In genomic region chr7:73005356-73005692, GRCh38 we compare ENCODE assay signal across 8 cellular contexts. TPM values are rescaled to one million over a fixed set of nuclear protein-coding genes. Genes with fewer than 3 reads are reported as not detected.
A peak's percentile ranks its signal among the peaks of the same experiment; 100 is the strongest.
DNase-seq lines count a peak whose midpoint lies in the region; ATAC-seq, FAIRE-seq and TF ChIP-seq lines count a peak whose summit lies in the region.
"Not testable (repeated sequence)": the region's sequence is repeated elsewhere in the genome, so short reads cannot be mapped to it uniquely, and the experiment has no call there.

No MANE protein-coding gene starts in this region.

- not testable (repeated sequence) for FAIRE-seq in K562 (lab: Jason Lieb, UNC)

- H3K36me3 Mint-ChIP-seq in activated CD4-positive, alpha-beta T cell treated with anti-CD3 and anti-CD28 coated beads for 36 hours (ENCODE audit: low read depth): not testable (repeated sequence)

- H3K4me1 ChIP-seq in GM23248 (ENCODE audit: insufficient read depth); K562 (replicated peaks in 1 of 2; ENCODE audit: control insufficient read depth in 2 of 2, insufficient read depth in 2 of 2, low read length in 2 of 2); hepatocyte (ENCODE audit: insufficient read depth); parathyroid adenoma: not testable (repeated sequence)

- peaks cover 12% of the 10 kb centered on the region for H3K79me2 ChIP-seq in GM23248 (ENCODE audit: insufficient read depth)
- not testable (repeated sequence) for H3K79me2 ChIP-seq in K562 (ENCODE audit: control insufficient read depth, insufficient read depth, low read length); parathyroid adenoma
- H3K79me2 ChIP-seq in hepatocyte: peaks cover 10% of the 10 kb centered on the region

- CTCF ChIA-PET in activated CD4-positive, alpha-beta T cell treated with anti-CD3 and anti-CD28 coated beads for 36 hours (lab: Charles Lee); K562 (lab: Yijun Ruan, JAX; ENCODE audit: low intra/inter-chr PET ratio): not testable (repeated sequence)

- not testable (repeated sequence) for DNase-seq in GM23248; K562 (ENCODE audit: extremely low read depth in 1 of 4, low spot score in 3 of 4); hepatocyte (ENCODE audit: low spot score)
- peak; percentile 80 for DNase-seq in activated CD4-positive, alpha-beta T cell treated with anti-CD3 and anti-CD28 coated beads for 36 hours
- DNase-seq in stimulated activated CD8-positive, alpha-beta memory T cell treated with anti-CD3 and anti-CD28 coated beads, Interleukin-7, amount 100 ng/mL, for 48 hours (ENCODE audit: extremely low read depth in 1 of 2, low read depth in 1 of 2): peak; percentile 51 to 58

- not testable (repeated sequence) for H3K4me1 Mint-ChIP-seq in activated CD4-positive, alpha-beta T cell treated with anti-CD3 and anti-CD28 coated beads for 36 hours

- in situ Hi-C loops in GM23248 (cut with MboI): not testable (repeated sequence)
- in situ Hi-C loops in K562 (cut with MboI): loop anchor here (25.0 kb wide), 1 partner anchor 1882 kb away; no protein-coding TSS in a partner anchor

- not testable (repeated sequence) for H4K20me1 ChIP-seq in GM23248 (ENCODE audit: insufficient read depth); K562 (replicated peaks; ENCODE audit: control insufficient read depth, insufficient read depth, low read length); hepatocyte (ENCODE audit: insufficient read depth, poor library complexity, severe bottlenecking)

- not testable (repeated sequence) for TF ChIP-seq POLR2A in K562 (conservative IDR thresholded peaks at IDR 0.05)

- H3K27ac Mint-ChIP-seq in activated CD4-positive, alpha-beta T cell treated with anti-CD3 and anti-CD28 coated beads for 36 hours: peak overlapping the region; percentile 99

- POLR2A ChIA-PET in activated CD4-positive, alpha-beta T cell treated with anti-CD3 and anti-CD28 coated beads for 36 hours (lab: Charles Lee); K562 (lab: Yijun Ruan, JAX): not testable (repeated sequence)

- ATAC-seq in HG03521 (IDR thresholded peaks at IDR 0.05; ENCODE audit: unreplicated experiment) (peak; percentile 68), K562 (peak; percentile 93)
- ATAC-seq in activated CD4-positive, alpha-beta T cell treated with anti-CD3 and anti-CD28 coated beads for 36 hours: peak; percentile 85

- H3K27ac ChIP-seq in GM23248 (peak overlapping the region; percentile 83), K562 (ENCODE audit: extremely low read depth, low read depth, low read length) (peak overlapping the region; percentile 82), hepatocyte (peak overlapping the region; percentile 80), parathyroid adenoma (peak overlapping the region; percentile 77)

- H3K27me3 ChIP-seq in GM23248 (replicated peaks; ENCODE audit: insufficient read depth); K562 (ENCODE audit: control insufficient read depth in 2 of 2, insufficient read depth in 2 of 2, low read length in 2 of 2); hepatocyte; parathyroid adenoma (ENCODE audit: control insufficient read depth, insufficient read depth, low read length): not testable (repeated sequence)

- not testable (repeated sequence) for H3F3A ChIP-seq in GM23248 (ENCODE audit: insufficient read depth)

- not testable (repeated sequence) for H3K9me3 Mint-ChIP-seq in activated CD4-positive, alpha-beta T cell treated with anti-CD3 and anti-CD28 coated beads for 36 hours (ENCODE audit: low read depth)

- peak overlapping the region; percentile 95 for H3K4me3 Mint-ChIP-seq in activated CD4-positive, alpha-beta T cell treated with anti-CD3 and anti-CD28 coated beads for 36 hours

- H3K9me3 ChIP-seq in GM23248 (ENCODE audit: low read depth); K562 (replicated peaks; ENCODE audit: control insufficient read depth, insufficient read depth, low read depth, low read length); hepatocyte (ENCODE audit: low read depth); parathyroid adenoma (ENCODE audit: control insufficient read depth, low read length): not testable (repeated sequence)

- H3K9me1 ChIP-seq in K562 (ENCODE audit: control insufficient read depth, insufficient read depth, low read length): not testable (repeated sequence)

- not testable (repeated sequence) for TF ChIP-seq CTCF in K562 (IDR thresholded peaks at IDR 0.05 in 2 of 3, conservative IDR thresholded peaks at IDR 0.05 in 1 of 3; ENCODE audit: insufficient read depth in 2 of 3, low read depth in 1 of 3, low read length in 3 of 3); hepatocyte (IDR thresholded peaks at IDR 0.05; ENCODE audit: poor library complexity); parathyroid adenoma (IDR thresholded peaks at IDR 0.05)

- H2AFZ ChIP-seq in GM23248: peak overlapping the region; percentile 77; the same call in 1 of the 2 replicates
- H2AFZ ChIP-seq in K562 (ENCODE audit: low read depth, low read length): peak overlapping the region; percentile 88
- H2AFZ ChIP-seq in hepatocyte: peak overlapping the region; percentile 3
- H2AFZ ChIP-seq in parathyroid adenoma: peak overlapping the region; percentile 85

- H3K36me3 ChIP-seq in GM23248 (ENCODE audit: low read depth); K562 (ENCODE audit: control insufficient read depth, insufficient read depth, low read length); hepatocyte (replicated peaks; ENCODE audit: insufficient read depth, low read depth); parathyroid adenoma (ENCODE audit: control insufficient read depth, insufficient read depth, low read length): not testable (repeated sequence)

- 0% methylated on average over 17 to 22 of the region's 30 CpGs for WGBS in GM23248 (ENCODE audit: low coverage in 1 of 2, low lambda C conversion rate in 2 of 2, missing lambda C conversion rate in 2 of 2), 2 experiments
- 0% methylated on average over 14 of the region's 30 CpGs for WGBS in K562 (ENCODE audit: insufficient coverage, low coverage, missing lambda C conversion rate)
- WGBS in hepatocyte (ENCODE audit: low lambda C conversion rate, missing lambda C conversion rate): under 1% methylated on average over 24 of the region's 30 CpGs

- H3K9ac ChIP-seq in GM23248 (peak overlapping the region; percentile 81), K562 (ENCODE audit: insufficient read depth in 1 of 2, low read depth in 2 of 2, low read length in 2 of 2) (peak overlapping the region; percentile 62 to 90)
- H3K9ac ChIP-seq in parathyroid adenoma: not testable (repeated sequence)

- BruUV-seq in K562 (replicated peaks; lab: Mats Ljungman, UMichigan): TSS peak; percentile 94

- not testable (repeated sequence) for H3K4me2 ChIP-seq in GM23248 (ENCODE audit: unreplicated experiment)
- peak overlapping the region; percentile 58; the same call in 1 of the 2 replicates for H3K4me2 ChIP-seq in K562 (ENCODE audit: insufficient read depth, low read length)
- peak overlapping the region; percentile 22 for H3K4me2 ChIP-seq in hepatocyte
- H3K4me2 ChIP-seq in parathyroid adenoma (ENCODE audit: low read length): peak overlapping the region; percentile 47

- intact Hi-C loops in activated CD4-positive, alpha-beta T cell treated with anti-CD3 and anti-CD28 coated beads for 36 hours (cut with DNase I, micrococcal nuclease); K562 (cut with micrococcal nuclease): not testable (repeated sequence)

- TF ChIP-seq EP300 in K562 (IDR thresholded peaks at IDR 0.05; ENCODE audit: low read length): not testable (repeated sequence)

- not testable (repeated sequence) for H3K9me2 ChIP-seq in GM23248 (ENCODE audit: insufficient read depth); hepatocyte (replicated peaks; ENCODE audit: insufficient read depth)

- TF ChIP-seq RAD21 in K562 (CRISPR knock-in tag; conservative IDR thresholded peaks at IDR 0.05 in 1 of 2, IDR thresholded peaks at IDR 0.05 in 1 of 2): not testable (repeated sequence)

- not testable (repeated sequence) for H3K27me3 Mint-ChIP-seq in activated CD4-positive, alpha-beta T cell treated with anti-CD3 and anti-CD28 coated beads for 36 hours

- H3K4me3 ChIP-seq in GM08714 (ENCODE audit: low read length) (peak overlapping the region; percentile 51; the same call in 1 of the 2 replicates), GM23248 (peak overlapping the region; percentile 74), K562 (peak overlapping the region; percentile 53), hepatocyte (peak overlapping the region; percentile 28), parathyroid adenoma (ENCODE audit: low read depth, low read length) (peak overlapping the region; percentile 78)

RNA-seq across cellular contexts. Expression of gene SPDYE8, which starts 24.2 kb away (rescaled TPM):
- not detected in 2 replicates for total RNA-seq in GM23248 (2014; rRNA removed; shearing (Covaris generic))
- polyA plus RNA-seq in GM23248 (2016; fragmentation: Nextera tagmentation; extraction: Ambion mirVana): 0.14 and 0.27 TPM in 2 replicates
- total RNA-seq in activated CD4-positive, alpha-beta T cell treated with anti-CD3 and anti-CD28 coated beads for 36 hours: not detected
- total RNA-seq in K562 (2011; cell fraction: chromatin; rRNA removed; ENCODE audit: low replicate concordance): not detected in 2 replicates
- not detected in 2 replicates for total RNA-seq in K562 (2011; cell fraction: nucleolus; rRNA removed)
- not detected in 2 replicates for total RNA-seq in K562 (2011; cell fraction: nucleoplasm; rRNA removed)
- total RNA-seq in K562 (2014; rRNA removed): not detected in 2 replicates
- total RNA-seq in K562 (2014; rRNA removed; fragmentation: Illumina TruSeq; extraction: Trizol): not detected in 2 replicates
- total RNA-seq in K562 (2015; rRNA removed; fragmentation: Illumina TruSeq; extraction: Trizol): not detected in 2 replicates
- total RNA-seq in K562 (2021): not detected in 2 replicates
- not detected in 2 replicates for polyA plus RNA-seq in K562 (2011; rRNA removed)
- not detected in 2 replicates for polyA plus RNA-seq in K562 (2011; cell fraction: cytosol; rRNA removed)
- not detected in 2 replicates for polyA plus RNA-seq in K562 (2011; cell fraction: nucleus; rRNA removed)
- 0.09 and 0.15 TPM in 2 replicates for polyA plus RNA-seq in K562 (2012)
- not detected in 2 replicates for polyA plus RNA-seq in K562 (2014; fragmentation: Illumina TruSeq; extraction: Trizol)
- polyA plus RNA-seq in K562 (2014; fragmentation: Nextera tagmentation; extraction: Ambion mirVana): under 1 TPM; 0.03 to 0.10 TPM
- polyA plus RNA-seq in K562 (2014; rRNA removed): not detected in 2 replicates
- not detected in 2 replicates for polyA minus RNA-seq in K562 (2011; rRNA and poly(A)+ RNA removed)
- not detected in 2 replicates for polyA minus RNA-seq in K562 (2011; cell fraction: cytosol; rRNA and poly(A)+ RNA removed)
- not detected in 2 replicates for polyA minus RNA-seq in K562 (2011; cell fraction: nucleus; rRNA and poly(A)+ RNA removed)
- 0.07 TPM in 1 of 2 replicates, not detected in the other for total RNA-seq in hepatocyte
- 0.17 and 0.19 TPM in 2 replicates for polyA plus RNA-seq in hepatocyte

RNA-seq across cellular contexts. Expression of gene TRIM74, which starts 36.1 kb away (rescaled TPM):
- not detected in 2 replicates for total RNA-seq in GM23248 (2014; rRNA removed; shearing (Covaris generic))
- polyA plus RNA-seq in GM23248 (2016; fragmentation: Nextera tagmentation; extraction: Ambion mirVana): not detected in 2 replicates
- under 1 TPM; 0.40 to 0.66 TPM for total RNA-seq in activated CD4-positive, alpha-beta T cell treated with anti-CD3 and anti-CD28 coated beads for 36 hours
- not detected in 2 replicates for total RNA-seq in K562 (2011; cell fraction: chromatin; rRNA removed; ENCODE audit: low replicate concordance)
- not detected in 2 replicates for total RNA-seq in K562 (2011; cell fraction: nucleolus; rRNA removed)
- total RNA-seq in K562 (2011; cell fraction: nucleoplasm; rRNA removed): not detected in 2 replicates
- not detected in 2 replicates for total RNA-seq in K562 (2014; rRNA removed)
- total RNA-seq in K562 (2014; rRNA removed; fragmentation: Illumina TruSeq; extraction: Trizol): not detected in 2 replicates
- not detected in 2 replicates for total RNA-seq in K562 (2015; rRNA removed; fragmentation: Illumina TruSeq; extraction: Trizol)
- not detected in 2 replicates for total RNA-seq in K562 (2021)
- polyA plus RNA-seq in K562 (2011; rRNA removed): not detected in 2 replicates
- not detected in 2 replicates for polyA plus RNA-seq in K562 (2011; cell fraction: cytosol; rRNA removed)
- 0.18 TPM in 1 of 2 replicates, not detected in the other for polyA plus RNA-seq in K562 (2011; cell fraction: nucleus; rRNA removed)
- 0.58 TPM in 1 of 2 replicates, not detected in the other for polyA plus RNA-seq in K562 (2012)
- polyA plus RNA-seq in K562 (2014; fragmentation: Illumina TruSeq; extraction: Trizol): not detected in 2 replicates
- polyA plus RNA-seq in K562 (2014; fragmentation: Nextera tagmentation; extraction: Ambion mirVana): not detected
- polyA plus RNA-seq in K562 (2014; rRNA removed): not detected in 2 replicates
- not detected in 2 replicates for polyA minus RNA-seq in K562 (2011; rRNA and poly(A)+ RNA removed)
- polyA minus RNA-seq in K562 (2011; cell fraction: cytosol; rRNA and poly(A)+ RNA removed): not detected in 2 replicates
- not detected in 2 replicates for polyA minus RNA-seq in K562 (2011; cell fraction: nucleus; rRNA and poly(A)+ RNA removed)
- total RNA-seq in hepatocyte: 0.47 and 2.4 TPM in 2 replicates
- 0.74 and 1.7 TPM in 2 replicates for polyA plus RNA-seq in hepatocyte

RNA-seq across cellular contexts. Expression of gene SPDYE11, which starts 52.4 kb away (rescaled TPM):
- not detected in 2 replicates for total RNA-seq in GM23248 (2014; rRNA removed; shearing (Covaris generic))
- polyA plus RNA-seq in GM23248 (2016; fragmentation: Nextera tagmentation; extraction: Ambion mirVana) (0.38 and 0.65 TPM in 2 replicates), K562 (2011; rRNA removed) (not detected in 2 replicates), K562 (2014; fragmentation: Illumina TruSeq; extraction: Trizol) (not detected in 2 replicates), K562 (2014; fragmentation: Nextera tagmentation; extraction: Ambion mirVana) (under 1 TPM; 0.06 to 0.27 TPM), K562 (2014; rRNA removed) (not detected in 2 replicates), hepatocyte (0.38 and 0.45 TPM in 2 replicates)
- not detected for total RNA-seq in activated CD4-positive, alpha-beta T cell treated with anti-CD3 and anti-CD28 coated beads for 36 hours
- total RNA-seq in K562 (2011; cell fraction: chromatin; rRNA removed; ENCODE audit: low replicate concordance): 0.30 TPM in 1 of 2 replicates, not detected in the other
- not detected in 2 replicates for total RNA-seq in K562 (2011; cell fraction: nucleolus; rRNA removed)
- not detected in 2 replicates for total RNA-seq in K562 (2011; cell fraction: nucleoplasm; rRNA removed)
- total RNA-seq in K562 (2014; rRNA removed) (not detected in 2 replicates), K562 (2014; rRNA removed; fragmentation: Illumina TruSeq; extraction: Trizol) (not detected in 2 replicates), K562 (2015; rRNA removed; fragmentation: Illumina TruSeq; extraction: Trizol) (not detected in 2 replicates), K562 (2021) (not detected in 2 replicates), hepatocyte (0.07 TPM in 1 of 2 replicates, not detected in the other)
- not detected in 2 replicates for polyA plus RNA-seq in K562 (2011; cell fraction: cytosol; rRNA removed)
- polyA plus RNA-seq in K562 (2011; cell fraction: nucleus; rRNA removed): not detected in 2 replicates
- polyA plus RNA-seq in K562 (2012): 0.13 and 0.22 TPM in 2 replicates
- polyA minus RNA-seq in K562 (2011; rRNA and poly(A)+ RNA removed): not detected in 2 replicates
- polyA minus RNA-seq in K562 (2011; cell fraction: cytosol; rRNA and poly(A)+ RNA removed): not detected in 2 replicates
- not detected in 2 replicates for polyA minus RNA-seq in K562 (2011; cell fraction: nucleus; rRNA and poly(A)+ RNA removed)

Comparison
In these comparisons a context has a peak if more than half of its experiments do, and no peak if none do; other contexts are left out.
1. H3K4me3 ChIP-seq: peak in every context shown above with its lines; median percentile 78 in parathyroid adenoma; 74 in GM23248; 53 in K562; 51 in GM08714; 28 in hepatocyte.
2. H2AFZ ChIP-seq: peak in every context shown above with its lines; median percentile 88 in K562; 85 in parathyroid adenoma; 77 in GM23248; 3 in hepatocyte.